Comparison of ENCODE assay signal across 9 cellular contexts in the genomic region with DNA sequence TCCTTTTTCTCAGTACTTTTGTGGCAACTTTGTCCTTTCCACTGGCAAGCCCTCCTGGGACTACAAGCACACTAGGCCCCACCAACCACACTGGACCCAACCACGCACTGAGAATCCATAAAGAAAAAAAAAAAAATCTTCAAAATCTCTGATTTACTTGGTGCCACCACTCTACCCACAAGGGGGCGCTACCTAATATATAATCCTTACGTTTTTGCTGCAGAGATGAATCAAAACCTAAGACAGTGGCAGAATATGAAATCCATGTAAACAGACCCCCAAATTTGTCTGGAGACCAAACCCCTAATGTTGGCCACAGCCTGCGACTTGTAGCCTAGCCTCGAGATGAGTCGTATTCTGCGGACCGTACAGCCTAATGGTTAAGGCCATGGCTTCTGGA.
DNase-seq lines count a peak whose midpoint lies in the region; ATAC-seq and TF ChIP-seq lines count a peak whose summit lies in the region.
"Had no signal": no experiment of that assay in that cellular context is flagged by ENCODE, and none has a peak within 500 bp of the region (broad histone marks: within the 10 kb centered on the region; RNA-seq: fewer than 3 reads in every experiment).

No MANE protein-coding gene starts in this region.

- TF ChIP-seq CTCF in DOHH2 (IDR thresholded peaks at IDR 0.05; ENCODE audit: low read depth, low read length, poor library complexity, severe bottlenecking) (peak; percentile 60), liver (IDR thresholded peaks at IDR 0.05; ENCODE audit: low read depth, low read length, missing input control) (peak; percentile 12)

- DNase-seq in Jurkat, Clone E6-1 (ENCODE audit: low read depth, low spot score): peak; percentile 19
- peak; percentile 61 for DNase-seq in activated CD4-positive, alpha-beta T cell treated with anti-CD3 and anti-CD28 coated beads, Interleukin-2, amount 10 ng/mL, durations not matched to agents 24 days and 14 days
- DNase-seq in left lobe of liver (ENCODE audit: low spot score) (no peak), NCI-H226 (no peak)

- WGBS in liver: 58% methylated on average over 8 of the region's 8 CpGs

- no peak overlapping the region for H3K9ac ChIP-seq in liver (ENCODE audit: low read depth in 1 of 2, low read length in 2 of 2)

- no peak overlapping the region for H3K4me3 ChIP-seq in DOHH2 (ENCODE audit: low read length)
- H3K4me3 ChIP-seq in Jurkat, Clone E6-1 (ENCODE audit: low read length): no peak overlapping the region
- H3K4me3 ChIP-seq in liver (ENCODE audit: low read depth in 1 of 3, low read length in 3 of 3): no peak overlapping the region

- no peak overlapping the region for H3K27ac Mint-ChIP-seq in activated CD4-positive, alpha-beta T cell treated with anti-CD3 and anti-CD28 coated beads, Interleukin-2, amount 10 ng/mL, durations not matched to agents 24 days and 14 days
- H3K27ac Mint-ChIP-seq: stimulated activated naive CD8-positive, alpha-beta T cell treated with anti-CD3 and anti-CD28 coated beads, Interleukin-15, amount 100 ng/mL, for 72 hours had no signal

- H3K4me1 ChIP-seq in DOHH2 (ENCODE audit: control insufficient read depth, low read length) (no peaks in the 10 kb centered on the region), liver (ENCODE audit: control insufficient read depth in 4 of 4, insufficient read depth in 4 of 4, low read length in 3 of 4) (no peaks in the 10 kb centered on the region)

- H3K36me3 Mint-ChIP-seq in activated CD4-positive, alpha-beta T cell treated with anti-CD3 and anti-CD28 coated beads, Interleukin-2, amount 10 ng/mL, durations not matched to agents 24 days and 14 days (ENCODE audit: low read depth): no peaks in the 10 kb centered on the region

- ATAC-seq in left lobe of liver: no peak
- no peak for ATAC-seq in GM18505 (IDR thresholded peaks at IDR 0.05; ENCODE audit: unreplicated experiment)
- no peak for ATAC-seq in HG03378 (IDR thresholded peaks at IDR 0.05; ENCODE audit: unreplicated experiment)
- ATAC-seq: stimulated activated naive CD8-positive, alpha-beta T cell treated with anti-CD3 and anti-CD28 coated beads, Interleukin-15, amount 100 ng/mL, for 72 hours had no signal

- no peaks in the 10 kb centered on the region for H3K4me1 Mint-ChIP-seq in activated CD4-positive, alpha-beta T cell treated with anti-CD3 and anti-CD28 coated beads, Interleukin-2, amount 10 ng/mL, durations not matched to agents 24 days and 14 days

- no peaks in the 10 kb centered on the region for H3K9me2 ChIP-seq in DOHH2 (replicated peaks; ENCODE audit: control insufficient read depth, low read length)

- no peaks in the 10 kb centered on the region for H3K27me3 Mint-ChIP-seq in activated CD4-positive, alpha-beta T cell treated with anti-CD3 and anti-CD28 coated beads, Interleukin-2, amount 10 ng/mL, durations not matched to agents 24 days and 14 days

- no peak overlapping the region for H3K4me2 ChIP-seq in DOHH2 (ENCODE audit: low read length)

- H3K79me2 ChIP-seq in DOHH2 (ENCODE audit: control insufficient read depth, low read length): no peaks in the 10 kb centered on the region

- H3K27me3 ChIP-seq in DOHH2 (ENCODE audit: control insufficient read depth, low read length) (no peaks in the 10 kb centered on the region), liver (ENCODE audit: control insufficient read depth in 4 of 4, insufficient read depth in 4 of 4, low read length in 3 of 4) (no peaks in the 10 kb centered on the region)

- no peaks in the 10 kb centered on the region for H3F3A ChIP-seq in DOHH2 (ENCODE audit: control insufficient read depth, insufficient read depth)

- H3K9me3 Mint-ChIP-seq in activated CD4-positive, alpha-beta T cell treated with anti-CD3 and anti-CD28 coated beads, Interleukin-2, amount 10 ng/mL, durations not matched to agents 24 days and 14 days: no peaks in the 10 kb centered on the region
- H3K9me3 Mint-ChIP-seq: stimulated activated naive CD8-positive, alpha-beta T cell treated with anti-CD3 and anti-CD28 coated beads, Interleukin-15, amount 100 ng/mL, for 72 hours had no signal

- intact Hi-C loops in activated CD4-positive, alpha-beta T cell treated with anti-CD3 and anti-CD28 coated beads, Interleukin-2, amount 10 ng/mL, durations not matched to agents 24 days and 14 days (cut with micrococcal nuclease): loop anchor here (5.0 kb wide), 1 partner anchor 638 kb away; no protein-coding TSS in a partner anchor

- no peak overlapping the region for H3K4me3 Mint-ChIP-seq in activated CD4-positive, alpha-beta T cell treated with anti-CD3 and anti-CD28 coated beads, Interleukin-2, amount 10 ng/mL, durations not matched to agents 24 days and 14 days
- H3K4me3 Mint-ChIP-seq: stimulated activated naive CD8-positive, alpha-beta T cell treated with anti-CD3 and anti-CD28 coated beads, Interleukin-15, amount 100 ng/mL, for 72 hours had no signal

- no peak overlapping the region for H3K27ac ChIP-seq in DOHH2 (ENCODE audit: low read depth, low read length)
- H3K27ac ChIP-seq in liver (ENCODE audit: low read depth in 1 of 2, low read length in 2 of 2): no peak overlapping the region

- TF ChIP-seq RAD21 in liver (IDR thresholded peaks at IDR 0.05): peak in 1 of 2 donors; percentile 49

- H3K36me3 ChIP-seq in DOHH2 (ENCODE audit: control insufficient read depth, low read length): no peaks in the 10 kb centered on the region
- H3K36me3 ChIP-seq in liver (ENCODE audit: control insufficient read depth in 4 of 4, insufficient read depth in 3 of 4, low read depth in 1 of 4, low read length in 3 of 4): no peaks in the 10 kb centered on the region

- H3K9me3 ChIP-seq in DOHH2 (ENCODE audit: control insufficient read depth, insufficient read depth, low read length) (no peaks in the 10 kb centered on the region), liver (ENCODE audit: control insufficient read depth in 4 of 4, low read length in 3 of 4) (no peaks in the 10 kb centered on the region)

- no peak for TF ChIP-seq POLR2A in GM18505 (IDR thresholded peaks at IDR 0.05; ENCODE audit: borderline replicate concordance, extremely low read depth, insufficient read depth, insufficient read length)

- H4K20me1 ChIP-seq in DOHH2 (ENCODE audit: control insufficient read depth, insufficient read depth, low read depth, low read length): no peaks in the 10 kb centered on the region

TF ChIP-seq in liver, 16 proteins besides CTCF, POLR2A, EP300 and RAD21 (continues in another document):
- TF ChIP-seq HNF4A (conservative IDR thresholded peaks at IDR 0.05): no peak
- TF ChIP-seq, protein P1, sequence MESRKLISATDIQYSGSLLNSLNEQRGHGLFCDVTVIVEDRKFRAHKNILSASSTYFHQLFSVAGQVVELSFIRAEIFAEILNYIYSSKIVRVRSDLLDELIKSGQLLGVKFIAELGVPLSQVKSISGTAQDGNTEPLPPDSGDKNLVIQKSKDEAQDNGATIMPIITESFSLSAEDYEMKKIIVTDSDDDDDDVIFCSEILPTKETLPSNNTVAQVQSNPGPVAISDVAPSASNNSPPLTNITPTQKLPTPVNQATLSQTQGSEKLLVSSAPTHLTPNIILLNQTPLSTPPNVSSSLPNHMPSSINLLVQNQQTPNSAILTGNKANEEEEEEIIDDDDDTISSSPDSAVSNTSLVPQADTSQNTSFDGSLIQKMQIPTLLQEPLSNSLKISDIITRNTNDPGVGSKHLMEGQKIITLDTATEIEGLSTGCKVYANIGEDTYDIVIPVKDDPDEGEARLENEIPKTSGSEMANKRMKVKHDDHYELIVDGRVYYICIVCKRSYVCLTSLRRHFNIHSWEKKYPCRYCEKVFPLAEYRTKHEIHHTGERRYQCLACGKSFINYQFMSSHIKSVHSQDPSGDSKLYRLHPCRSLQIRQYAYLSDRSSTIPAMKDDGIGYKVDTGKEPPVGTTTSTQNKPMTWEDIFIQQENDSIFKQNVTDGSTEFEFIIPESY (IDR thresholded peaks at IDR 0.05): no peak
- no peak for TF ChIP-seq TAF1 (conservative IDR thresholded peaks at IDR 0.05)
- no peak for TF ChIP-seq RXRA (IDR thresholded peaks at IDR 0.05)
- TF ChIP-seq GABPA (IDR thresholded peaks at IDR 0.05 in 1 of 2, conservative IDR thresholded peaks at IDR 0.05 in 1 of 2): no peak
- TF ChIP-seq, protein P2, sequence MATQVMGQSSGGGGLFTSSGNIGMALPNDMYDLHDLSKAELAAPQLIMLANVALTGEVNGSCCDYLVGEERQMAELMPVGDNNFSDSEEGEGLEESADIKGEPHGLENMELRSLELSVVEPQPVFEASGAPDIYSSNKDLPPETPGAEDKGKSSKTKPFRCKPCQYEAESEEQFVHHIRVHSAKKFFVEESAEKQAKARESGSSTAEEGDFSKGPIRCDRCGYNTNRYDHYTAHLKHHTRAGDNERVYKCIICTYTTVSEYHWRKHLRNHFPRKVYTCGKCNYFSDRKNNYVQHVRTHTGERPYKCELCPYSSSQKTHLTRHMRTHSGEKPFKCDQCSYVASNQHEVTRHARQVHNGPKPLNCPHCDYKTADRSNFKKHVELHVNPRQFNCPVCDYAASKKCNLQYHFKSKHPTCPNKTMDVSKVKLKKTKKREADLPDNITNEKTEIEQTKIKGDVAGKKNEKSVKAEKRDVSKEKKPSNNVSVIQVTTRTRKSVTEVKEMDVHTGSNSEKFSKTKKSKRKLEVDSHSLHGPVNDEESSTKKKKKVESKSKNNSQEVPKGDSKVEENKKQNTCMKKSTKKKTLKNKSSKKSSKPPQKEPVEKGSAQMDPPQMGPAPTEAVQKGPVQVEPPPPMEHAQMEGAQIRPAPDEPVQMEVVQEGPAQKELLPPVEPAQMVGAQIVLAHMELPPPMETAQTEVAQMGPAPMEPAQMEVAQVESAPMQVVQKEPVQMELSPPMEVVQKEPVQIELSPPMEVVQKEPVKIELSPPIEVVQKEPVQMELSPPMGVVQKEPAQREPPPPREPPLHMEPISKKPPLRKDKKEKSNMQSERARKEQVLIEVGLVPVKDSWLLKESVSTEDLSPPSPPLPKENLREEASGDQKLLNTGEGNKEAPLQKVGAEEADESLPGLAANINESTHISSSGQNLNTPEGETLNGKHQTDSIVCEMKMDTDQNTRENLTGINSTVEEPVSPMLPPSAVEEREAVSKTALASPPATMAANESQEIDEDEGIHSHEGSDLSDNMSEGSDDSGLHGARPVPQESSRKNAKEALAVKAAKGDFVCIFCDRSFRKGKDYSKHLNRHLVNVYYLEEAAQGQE (IDR thresholded peaks at IDR 0.05): no peak
- TF ChIP-seq, protein P3, sequence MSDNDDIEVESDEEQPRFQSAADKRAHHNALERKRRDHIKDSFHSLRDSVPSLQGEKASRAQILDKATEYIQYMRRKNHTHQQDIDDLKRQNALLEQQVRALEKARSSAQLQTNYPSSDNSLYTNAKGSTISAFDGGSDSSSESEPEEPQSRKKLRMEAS (IDR thresholded peaks at IDR 0.05): no peak
- no peak for TF ChIP-seq SP1 (IDR thresholded peaks at IDR 0.05)
- TF ChIP-seq EGR1 (IDR thresholded peaks at IDR 0.05; ENCODE audit: low read depth in 2 of 2): no peak
- TF ChIP-seq JUND (IDR thresholded peaks at IDR 0.05): no peak
- TF ChIP-seq, protein P4, sequence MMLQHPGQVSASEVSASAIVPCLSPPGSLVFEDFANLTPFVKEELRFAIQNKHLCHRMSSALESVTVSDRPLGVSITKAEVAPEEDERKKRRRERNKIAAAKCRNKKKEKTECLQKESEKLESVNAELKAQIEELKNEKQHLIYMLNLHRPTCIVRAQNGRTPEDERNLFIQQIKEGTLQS (IDR thresholded peaks at IDR 0.05): no peak
- no peak for TF ChIP-seq FOXA2 (IDR thresholded peaks at IDR 0.05)
- TF ChIP-seq HNF4G (IDR thresholded peaks at IDR 0.05): no peak

Comparison
In these comparisons a context has a peak if more than half of its experiments do, and no peak if none do; other contexts are left out.
1. DNase-seq: peak in Jurkat, Clone E6-1 (single experiment) and activated CD4-positive, alpha-beta T cell treated with anti-CD3 and anti-CD28 coated beads, Interleukin-2, amount 10 ng/mL, durations not matched to agents 24 days and 14 days (single experiment); none in left lobe of liver (single experiment) and NCI-H226 (single experiment).